ENCODE assay signal across 23 cellular contexts in the genomic region with DNA sequence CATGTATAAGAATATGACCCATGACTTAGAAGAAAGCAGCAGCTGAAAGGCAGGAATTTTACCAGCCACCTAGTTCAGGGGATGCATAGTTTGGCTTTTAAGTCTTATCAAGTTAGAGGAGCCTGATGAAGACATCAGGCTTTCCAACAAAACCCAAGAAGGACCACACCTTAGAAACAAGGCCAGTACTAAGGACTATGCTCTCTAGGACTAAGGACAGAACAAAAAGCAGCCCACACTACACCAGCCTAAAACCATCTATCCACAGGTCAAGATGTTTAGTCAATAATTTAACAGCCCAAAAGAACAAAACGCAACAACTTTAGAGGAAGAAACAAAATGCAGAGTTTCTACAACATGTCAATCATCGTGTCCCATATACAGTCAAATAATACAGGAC.
"Had no signal": no experiment of that assay in that cellular context is flagged by ENCODE, and none has a peak within 500 bp of the region (broad histone marks: within the 10 kb centered on the region; RNA-seq: fewer than 3 reads in every experiment).

No MANE protein-coding gene starts in this region.

- H3K4me1 ChIP-seq: left ventricle myocardium inferior, parathyroid adenoma, psoas muscle, right atrium auricular region, right lobe of liver, suprapubic skin, tibial artery, upper lobe of right lung had no signal

- H3K9me3 ChIP-seq: neutrophil, psoas muscle, right lobe of liver, suprapubic skin, thoracic aorta, tibial artery, upper lobe of right lung had no signal

- H3K27me3 ChIP-seq: neutrophil, right atrium auricular region, right lobe of liver, suprapubic skin, tibial artery, upper lobe of right lung had no signal

- H3K9ac ChIP-seq: parathyroid adenoma had no signal

- H3K4me3 ChIP-seq: left ventricle myocardium inferior, lung, psoas muscle, right atrium auricular region, right lobe of liver, smooth muscle cell, suprapubic skin, thoracic aorta, tibial artery, upper lobe of right lung had no signal

- H3K79me2 ChIP-seq: parathyroid adenoma had no signal

- DNase-seq: hippocampal formation; kidney; left ventricle myocardium inferior; mesendoderm; naive thymus-derived CD4-positive, alpha-beta T cell; occipital lobe; psoas muscle; right lobe of liver; stimulated activated CD4-positive, alpha-beta T cell treated with anti-CD3 and anti-CD28 coated beads, Interleukin-1b, Interleukin-23, amount 100 ng/mL, for 48 hours; stimulated activated CD4-positive, alpha-beta T cell treated with anti-CD3 and anti-CD28 coated beads, Interleukin-2, amount 100 ng/mL, for 48 hours; stimulated activated naive CD4-positive, alpha-beta T cell; tibial artery; trophoblast cell; upper lobe of right lung had no signal

- H2AFZ ChIP-seq: parathyroid adenoma had no signal

- H3K36me3 ChIP-seq: left ventricle myocardium inferior, neutrophil, right atrium auricular region, right lobe of liver, suprapubic skin, thoracic aorta, tibial artery, upper lobe of right lung had no signal

- H3K4me2 ChIP-seq: smooth muscle cell had no signal

- ATAC-seq: naive thymus-derived CD4-positive, alpha-beta T cell; natural killer cell treated with Interleukin-12 subunit alpha and Interleukin-12 subunit beta and Interleukin-15 and Interleukin-18, amount 100 ng/mL, for 72 hours; psoas muscle; right lobe of liver; stimulated activated effector memory CD8-positive, alpha-beta T cell treated with anti-CD3 and anti-CD28 coated beads, Interleukin-12 subunit alpha, Interleukin-12 subunit beta, amount 100 ng/mL, for 72 hours; upper lobe of right lung had no signal

- H3K27ac ChIP-seq: left ventricle myocardium inferior, neutrophil, parathyroid adenoma, psoas muscle, right atrium auricular region, right lobe of liver, suprapubic skin, thoracic aorta, tibial artery, upper lobe of right lung had no signal
